Comparison of ENCODE assay signal across 10 cellular contexts in the genomic region with DNA sequence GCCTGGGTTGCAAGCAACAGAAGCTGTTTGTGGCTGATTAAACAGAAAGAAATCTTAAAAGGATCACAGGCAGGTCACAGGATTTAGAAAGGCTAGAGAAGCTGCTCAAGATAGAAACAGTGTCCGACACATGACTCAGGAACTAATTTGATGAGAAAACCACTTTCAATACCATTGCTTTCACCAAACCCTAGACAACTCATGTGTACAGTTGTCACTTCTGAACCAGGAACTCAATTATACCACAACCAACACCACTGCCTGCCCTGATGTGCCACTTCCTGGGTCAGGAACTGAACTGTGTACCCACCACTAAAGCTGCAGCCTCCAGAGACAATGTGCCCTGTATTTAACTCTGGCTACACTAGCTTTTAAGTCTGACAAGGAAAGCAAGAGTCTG. TPM values are rescaled to one million over a fixed set of nuclear protein-coding genes. Genes with fewer than 3 reads are reported as not detected.
A peak's percentile ranks its signal among the peaks of the same experiment; 100 is the strongest.
DNase-seq lines count a peak whose midpoint lies in the region; ATAC-seq and TF ChIP-seq lines count a peak whose summit lies in the region.
"Had no signal": no experiment of that assay in that cellular context is flagged by ENCODE, and none has a peak within 500 bp of the region (broad histone marks: within the 10 kb centered on the region; RNA-seq: fewer than 3 reads in every experiment).

No MANE protein-coding gene starts in this region.

- H3K9me3 ChIP-seq in KOPT-K1 (ENCODE audit: insufficient read depth, low read length, poor library complexity, severe bottlenecking), result peaks cover 4% of the 10 kb centered on the region
- H3K9me3 ChIP-seq: HAP-1 had no signal

- ATAC-seq in GM21528 (IDR thresholded peaks at IDR 0.05; ENCODE audit: low FRiP score, unreplicated experiment), result peak; percentile 69
- ATAC-seq in omental fat pad (ENCODE audit: low FRiP score), result no peak

- TF ChIP-seq CTCF in GM13977 (IDR thresholded peaks at IDR 0.05; ENCODE audit: extremely low read depth, insufficient read depth, missing control alignments) (no peak), omental fat pad (IDR thresholded peaks at IDR 0.05) (no peak)

- DNase-seq in GM13977 (ENCODE audit: low spot score), result peak; percentile 44
- DNase-seq in foreskin melanocyte, result peak; percentile 98
- no peak for DNase-seq in HuH-7.5 (ENCODE audit: low spot score)
- DNase-seq in kidney glomerular epithelial cell (lab: John Stamatoyannopoulos, UW), result no peak
- DNase-seq in RKO (ENCODE audit: low spot score), result no peak
- DNase-seq in omental fat pad (ENCODE audit: low spot score), result no peak

- H3K36me3 ChIP-seq in KOPT-K1 (ENCODE audit: insufficient read depth, low read length), result no peaks in the 10 kb centered on the region

- H3K27ac ChIP-seq in KOPT-K1 (ENCODE audit: low read depth, low read length, poor library complexity, severe bottlenecking), result peak overlapping the region; percentile 46

- in situ Hi-C loops in GM13977 (cut with MboI; ENCODE audit: low pct_unique_long_range_greater_than_20kb, low sequenced_read_pairs, unreplicated experiment), result no loop called here

RNA-seq across cellular contexts. Expression of gene RHOQ, which starts 6.9 kb away (rescaled TPM):
- 100 to 1,000 TPM; 154 to 310 (median 195) TPM for total RNA-seq in omental fat pad

RNA-seq across cellular contexts. Expression of gene ATP6V1E2, which starts 7.0 kb away (rescaled TPM):
- total RNA-seq in omental fat pad, result 1 to 10 TPM; 4.2 to 5.7 (median 5.3) TPM

RNA-seq across cellular contexts. Expression of gene TMEM247, which starts 56.0 kb away (rescaled TPM):
- not detected for total RNA-seq in omental fat pad
- total RNA-seq: liver had no signal

Comparison
In these comparisons a context has a peak if more than half of its experiments do, and no peak if none do; other contexts are left out.
1. DNase-seq: peak in GM13977 (single experiment) and foreskin melanocyte (single experiment); none in HuH-7.5 (single experiment), kidney glomerular epithelial cell (single experiment), RKO (single experiment) and omental fat pad (single experiment).